8 cellular contexts compared by ENCODE assay signal in the genomic region with DNA sequence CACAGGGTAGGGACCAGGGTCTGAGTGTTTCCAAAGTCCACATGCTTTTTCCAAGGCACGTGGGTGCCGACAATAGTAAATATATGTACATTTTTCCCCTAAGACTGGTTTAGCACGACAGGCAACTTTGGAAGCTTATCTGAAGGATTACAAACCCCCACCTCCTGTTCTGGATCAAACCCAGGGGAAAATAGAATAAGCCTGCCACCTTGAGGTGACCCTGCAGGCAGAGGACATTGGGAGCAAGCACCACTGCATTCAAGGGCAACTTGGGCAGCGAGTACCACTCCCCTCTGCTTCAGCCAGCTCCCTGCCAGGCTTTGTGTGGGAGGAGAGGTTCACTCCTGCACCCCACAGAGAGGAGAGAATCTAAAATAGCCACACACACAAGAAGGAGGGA. TPM values are rescaled to one million over a fixed set of nuclear protein-coding genes. Genes with fewer than 3 reads are reported as not detected.
DNase-seq lines count a peak whose midpoint lies in the region; ATAC-seq and TF ChIP-seq lines count a peak whose summit lies in the region.

No MANE protein-coding gene starts in this region.

- H3K4me1 ChIP-seq in naive thymus-derived CD4-positive, alpha-beta T cell (ENCODE audit: control insufficient read depth in 2 of 2, insufficient read depth in 2 of 2, low read length in 2 of 2), result no peaks in the 10 kb centered on the region

- no peaks in the 10 kb centered on the region for H3K4me1 Mint-ChIP-seq in naive thymus-derived CD4-positive, alpha-beta T cell

- no peaks in the 10 kb centered on the region for H3K36me3 Mint-ChIP-seq in naive thymus-derived CD4-positive, alpha-beta T cell

- no peaks in the 10 kb centered on the region for H3K27me3 ChIP-seq in naive thymus-derived CD4-positive, alpha-beta T cell (ENCODE audit: control insufficient read depth in 2 of 2, insufficient read depth in 2 of 2, low read length in 2 of 2)

- DNase-seq in GM12865 (ENCODE audit: low read depth) (peak; percentile 40), NCI-H1417 treated with DMSO at 0.1 percent for 48 hours (lab: John Stamatoyannopoulos, UW) (peak; percentile 69), astrocyte of the hippocampus (ENCODE audit: low read depth, low spot score) (peak; percentile 52), left lobe of liver (ENCODE audit: low spot score) (no peak), midbrain (lab: John Stamatoyannopoulos, UW) (no peak)
- DNase-seq in naive thymus-derived CD4-positive, alpha-beta T cell, result no peak
- no peak for DNase-seq in stimulated activated CD4-positive, alpha-beta T cell treated with anti-CD3 and anti-CD28 coated beads, Interleukin-4, amount 100 ng/mL, for 1 hour
- DNase-seq in stimulated activated CD4-positive, alpha-beta T cell treated with anti-CD3 and anti-CD28 coated beads, Interleukin-4, amount 100 ng/mL, for 4 hours, result no peak

- H3K4me3 ChIP-seq in GM12865 (ENCODE audit: low read depth, low read length), result no peak overlapping the region
- no peak overlapping the region for H3K4me3 ChIP-seq in naive thymus-derived CD4-positive, alpha-beta T cell (ENCODE audit: low read length)

- ATAC-seq in left lobe of liver, result peak; percentile 88
- no peak for ATAC-seq in naive thymus-derived CD4-positive, alpha-beta T cell

- H3K4me3 Mint-ChIP-seq in naive thymus-derived CD4-positive, alpha-beta T cell, result no peak overlapping the region

- H3K9me3 Mint-ChIP-seq in naive thymus-derived CD4-positive, alpha-beta T cell, result no peaks in the 10 kb centered on the region

- TF ChIP-seq CTCF in GM12865 (IDR thresholded peaks at IDR 0.05; ENCODE audit: insufficient read depth, low read depth, low read length, missing control alignments), result peak; percentile 41

- no peaks in the 10 kb centered on the region for H3K9me3 ChIP-seq in naive thymus-derived CD4-positive, alpha-beta T cell (ENCODE audit: control insufficient read depth in 2 of 3, low read length in 3 of 3)

- intact Hi-C loops in naive thymus-derived CD4-positive, alpha-beta T cell (cut with micrococcal nuclease), result no loop called here

- CTCF ChIA-PET in naive thymus-derived CD4-positive, alpha-beta T cell (lab: Charles Lee), result no interaction called here

- H3K36me3 ChIP-seq in naive thymus-derived CD4-positive, alpha-beta T cell (ENCODE audit: control insufficient read depth in 2 of 3, insufficient read depth in 3 of 3, low read length in 3 of 3), result no peaks in the 10 kb centered on the region

- H3K27me3 Mint-ChIP-seq in naive thymus-derived CD4-positive, alpha-beta T cell, result peaks cover 3 to 25% (median 9%) of the 10 kb centered on the region in 5 donors

- no peak overlapping the region for H3K27ac Mint-ChIP-seq in naive thymus-derived CD4-positive, alpha-beta T cell

- H3K27ac ChIP-seq in naive thymus-derived CD4-positive, alpha-beta T cell (ENCODE audit: low read depth, low read length), result no peak overlapping the region

- POLR2A ChIA-PET in naive thymus-derived CD4-positive, alpha-beta T cell (lab: Charles Lee), result no interaction called here

RNA-seq across cellular contexts. Expression of a gene that starts 44.8 kb away (rescaled TPM):
- 0.05 TPM for total RNA-seq in left lobe of liver
- total RNA-seq in naive thymus-derived CD4-positive, alpha-beta T cell, result not detected
- polyA plus RNA-seq in naive thymus-derived CD4-positive, alpha-beta T cell, result not detected

Comparison
In these comparisons a context has a peak if more than half of its experiments do, and no peak if none do; other contexts are left out.
1. DNase-seq: peak in GM12865 (single experiment), NCI-H1417 treated with DMSO at 0.1 percent for 48 hours (single experiment) and astrocyte of the hippocampus (single experiment); none in left lobe of liver (single experiment), naive thymus-derived CD4-positive, alpha-beta T cell (0 of 9), stimulated activated CD4-positive, alpha-beta T cell treated with anti-CD3 and anti-CD28 coated beads, Interleukin-4, amount 100 ng/mL, for 1 hour (single experiment), midbrain (single experiment) and stimulated activated CD4-positive, alpha-beta T cell treated with anti-CD3 and anti-CD28 coated beads, Interleukin-4, amount 100 ng/mL, for 4 hours (0 of 2).